Comparison of ENCODE assay signal across 8 cellular contexts in genomic region chr20:36236786-36237121, GRCh38. TPM values are rescaled to one million over a fixed set of nuclear protein-coding genes. Genes with fewer than 3 reads are reported as not detected.
DNase-seq lines count a peak whose midpoint lies in the region; ATAC-seq and TF ChIP-seq lines count a peak whose summit lies in the region.

No MANE protein-coding gene starts in this region.

- no peak for ATAC-seq in GM21447 (IDR thresholded peaks at IDR 0.05; ENCODE audit: unreplicated experiment)

- peaks cover 0 to 13% of the 10 kb centered on the region in 2 donors for H3K4me1 ChIP-seq in right atrium auricular region

- TF ChIP-seq CTCF in WI38 (IDR thresholded peaks at IDR 0.05; ENCODE audit: low read depth, low read length): no peak
- no peak for TF ChIP-seq CTCF in right atrium auricular region (IDR thresholded peaks at IDR 0.05)

- DNase-seq in H7: no peak
- no peak for DNase-seq in right atrium auricular region (ENCODE audit: low spot score)
- no peak for DNase-seq in NCI-H1105 (lab: John Stamatoyannopoulos, UW)
- no peak for DNase-seq in iPS-NIHi7 (ENCODE audit: extremely low spot score)
- no peak for DNase-seq in pons (ENCODE audit: low spot score)

- H3K4me3 ChIP-seq in H7 (ENCODE audit: insufficient read depth, low read depth, low read length): peak overlapping the region; percentile 72
- H3K4me3 ChIP-seq in WI38 (ENCODE audit: low read depth, low read length): peak overlapping the region; percentile 96
- peak overlapping the region; percentile 73 to 97 for H3K4me3 ChIP-seq in right atrium auricular region
- peak overlapping the region; percentile 60 to 93 (median 80) for H3K4me3 ChIP-seq in skin epidermis

- H3K27me3 ChIP-seq in H7 (ENCODE audit: control insufficient read depth, insufficient read depth, low read length) (no peaks in the 10 kb centered on the region), right atrium auricular region (no peaks in the 10 kb centered on the region)

- H3K36me3 ChIP-seq in H7 (replicated peaks; ENCODE audit: control insufficient read depth, insufficient read depth, low read length) (peaks cover 12% of the 10 kb centered on the region), right atrium auricular region (peaks cover 21% of the 10 kb centered on the region)

- no peaks in the 10 kb centered on the region for H3K9me3 ChIP-seq in right atrium auricular region

- H3K27ac ChIP-seq in right atrium auricular region: peak overlapping the region; percentile 71 to 77
- H3K27ac ChIP-seq in skin epidermis: peak overlapping the region in 19 of 21 experiments; percentile 48 to 97 (median 86)

RNA-seq across cellular contexts. Expression of gene AAR2, which starts 0.5 kb away (rescaled TPM):
- 32.1 and 38.4 TPM in 2 replicates for total RNA-seq in H7 (2014; rRNA removed; shearing (Covaris generic))
- total RNA-seq in right atrium auricular region: 10 to 100 TPM; 18.9 to 22.8 TPM
